Comparison of ENCODE assay signal across 17 cellular contexts in genomic region chr6:151350442-151351145, GRCh38. TPM values are rescaled to one million over a fixed set of nuclear protein-coding genes. Genes with fewer than 3 reads are reported as not detected.
A peak's percentile ranks its signal among the peaks of the same experiment; 100 is the strongest.
DNase-seq lines count a peak whose midpoint lies in the region; ATAC-seq and TF ChIP-seq lines count a peak whose summit lies in the region.
"Had no signal": no experiment of that assay in that cellular context is flagged by ENCODE, and none has a peak within 500 bp of the region (broad histone marks: within the 10 kb centered on the region; RNA-seq: fewer than 3 reads in every experiment).

No MANE protein-coding gene starts in this region.

- H3K4me3 Mint-ChIP-seq in glutamatergic neuron (ENCODE audit: unreplicated experiment) (peak overlapping the region; percentile 39), type B pancreatic cell (no peak overlapping the region)
- H3K4me3 Mint-ChIP-seq in CD4-positive, alpha-beta memory T cell, result no peak overlapping the region
- H3K4me3 Mint-ChIP-seq: CD4-positive, alpha-beta T cell had no signal

- peak; percentile 62 for DNase-seq in cardiac septum (ENCODE audit: low spot score)
- no peak for DNase-seq in Right ventricle myocardium inferior (ENCODE audit: missing footprints)
- no peak for DNase-seq in glutamatergic neuron
- no peak for DNase-seq in mucosa of descending colon
- DNase-seq in type B pancreatic cell (ENCODE audit: extremely low spot score, unreplicated experiment), result peak; percentile 48
- no peak for DNase-seq in CD4-positive, alpha-beta memory T cell
- DNase-seq in stimulated activated CD8-positive, alpha-beta memory T cell treated with anti-CD3 and anti-CD28 coated beads, Interleukin-4, amount 100 ng/mL, for 48 hours, result no peak
- DNase-seq in inferior parietal cortex (ENCODE audit: extremely low spot score), result no peak
- DNase-seq: CD4-positive, alpha-beta T cell; DMS153; GF-D8; GOT3; H7 had no signal

- no peak overlapping the region for H3K4me3 ChIP-seq in mucosa of descending colon
- no peak overlapping the region for H3K4me3 ChIP-seq in CD4-positive, alpha-beta memory T cell (ENCODE audit: low read length in 2 of 2)
- H3K4me3 ChIP-seq: A549 had no signal

- H3K27me3 Mint-ChIP-seq in glutamatergic neuron (ENCODE audit: unreplicated experiment) (peaks cover 7% of the 10 kb centered on the region), type B pancreatic cell (no peaks in the 10 kb centered on the region)
- H3K27me3 Mint-ChIP-seq in CD4-positive, alpha-beta memory T cell, result peaks cover 0 to 5% of the 10 kb centered on the region in 2 donors
- H3K27me3 Mint-ChIP-seq: CD4-positive, alpha-beta T cell had no signal

- no peaks in the 10 kb centered on the region for H3K4me1 ChIP-seq in mucosa of descending colon (ENCODE audit: low read depth)
- peaks cover 13% of the 10 kb centered on the region for H3K4me1 ChIP-seq in CD4-positive, alpha-beta memory T cell (ENCODE audit: insufficient read depth, low read length)
- H3K4me1 ChIP-seq: A549 had no signal

- ATAC-seq in Right ventricle myocardium inferior (no peak), mucosa of descending colon (peak; percentile 84)
- ATAC-seq: A549, HepG2 had no signal

- H3K9me3 Mint-ChIP-seq in glutamatergic neuron (ENCODE audit: unreplicated experiment), result peaks cover 15% of the 10 kb centered on the region
- no peaks in the 10 kb centered on the region for H3K9me3 Mint-ChIP-seq in type B pancreatic cell
- no peaks in the 10 kb centered on the region for H3K9me3 Mint-ChIP-seq in CD4-positive, alpha-beta memory T cell
- H3K9me3 Mint-ChIP-seq: CD4-positive, alpha-beta T cell had no signal

- POLR2A ChIA-PET in CD4-positive, alpha-beta memory T cell (lab: Charles Lee; ENCODE audit: partially characterized antibody), result interaction anchor here (1.2 kb wide), 2 partner anchors 27 to 102 kb away, joined by 4 read pairs; partner anchors contain the start of gene RMND1

- H3K9me3 ChIP-seq in mucosa of descending colon, result no peaks in the 10 kb centered on the region
- H3K9me3 ChIP-seq in CD4-positive, alpha-beta memory T cell (ENCODE audit: control insufficient read depth in 1 of 2, low read length in 2 of 2), result no peaks in the 10 kb centered on the region
- H3K9me3 ChIP-seq: A549 had no signal

- intact Hi-C loops in cardiac septum (cut with DNase I) (no loop called here), Right ventricle myocardium inferior (cut with DNase I) (no loop called here), mucosa of descending colon (cut with DNase I, micrococcal nuclease) (no loop called here)
- intact Hi-C loops in CD4-positive, alpha-beta memory T cell (cut with micrococcal nuclease), result no loop called here

- TF ChIP-seq CTCF in glutamatergic neuron (IDR thresholded peaks at IDR 0.05; ENCODE audit: partially characterized antibody, unreplicated experiment) (no peak), mucosa of descending colon (IDR thresholded peaks at IDR 0.05) (no peak), type B pancreatic cell (conservative IDR thresholded peaks at IDR 0.05) (no peak)

- H3K4me1 Mint-ChIP-seq in glutamatergic neuron (ENCODE audit: low read depth, unreplicated experiment), result peaks cover 8% of the 10 kb centered on the region
- H3K4me1 Mint-ChIP-seq in type B pancreatic cell (ENCODE audit: unreplicated experiment), result no peaks in the 10 kb centered on the region
- H3K4me1 Mint-ChIP-seq in CD4-positive, alpha-beta memory T cell, result no peaks in the 10 kb centered on the region

- peaks cover 21% of the 10 kb centered on the region for H3K36me3 Mint-ChIP-seq in glutamatergic neuron (ENCODE audit: unreplicated experiment)
- H3K36me3 Mint-ChIP-seq in type B pancreatic cell, result peaks cover 27% of the 10 kb centered on the region
- peaks cover 0 to 10% of the 10 kb centered on the region in 2 donors for H3K36me3 Mint-ChIP-seq in CD4-positive, alpha-beta memory T cell

- no peak overlapping the region for H3K27ac Mint-ChIP-seq in glutamatergic neuron (ENCODE audit: unreplicated experiment)
- H3K27ac Mint-ChIP-seq in type B pancreatic cell, result no peak overlapping the region
- peak overlapping the region in 1 of 7 donors; percentile 25 for H3K27ac Mint-ChIP-seq in CD4-positive, alpha-beta memory T cell
- H3K27ac Mint-ChIP-seq: CD4-positive, alpha-beta T cell had no signal

- CTCF ChIA-PET in CD4-positive, alpha-beta memory T cell (lab: Charles Lee; ENCODE audit: partially characterized antibody), result interaction anchor here (0.8 to 8.3 kb wide), 6 partner anchors 15 to 459 kb away, joined by 3 to 35 read pairs (median 3); no protein-coding TSS in a partner anchor

- no peaks in the 10 kb centered on the region for H3K36me3 ChIP-seq in mucosa of descending colon (ENCODE audit: low read depth)
- H3K36me3 ChIP-seq in CD4-positive, alpha-beta memory T cell (ENCODE audit: insufficient read depth, low read length), result no peaks in the 10 kb centered on the region

- no peak overlapping the region for H3K27ac ChIP-seq in CD4-positive, alpha-beta memory T cell (ENCODE audit: low read depth, low read length)
- H3K27ac ChIP-seq: 22Rv1, A549, C4-2B had no signal

- no peaks in the 10 kb centered on the region for H3K27me3 ChIP-seq in CD4-positive, alpha-beta memory T cell (ENCODE audit: insufficient read depth, low read length)

RNA-seq across cellular contexts. Expression of gene ZBTB2, which starts 40.8 kb away (rescaled TPM):
- total RNA-seq in cardiac septum (8.0 TPM), Right ventricle myocardium inferior (4.5 TPM), glutamatergic neuron (ENCODE audit: unreplicated experiment) (6.7 TPM), mucosa of descending colon (10 to 100 TPM in 2 of 3 donors, 1 to 10 TPM in 1; 8.1 to 13.3 (median 11.0) TPM), type B pancreatic cell (ENCODE audit: low replicate concordance) (13.5 and 14.8 TPM in 2 replicates)
- total RNA-seq in CD4-positive, alpha-beta memory T cell, result 10 to 100 TPM; 27.9 to 29.5 TPM
- 10 to 100 TPM; 19.6 to 25.5 TPM for polyA plus RNA-seq in CD4-positive, alpha-beta memory T cell

Comparison
In these comparisons a context has a peak if more than half of its experiments do, and no peak if none do; other contexts are left out.
1. DNase-seq: peak in cardiac septum (single experiment) and type B pancreatic cell (single experiment); none in Right ventricle myocardium inferior (single experiment), glutamatergic neuron (single experiment), mucosa of descending colon (0 of 3), CD4-positive, alpha-beta memory T cell (0 of 5), stimulated activated CD8-positive, alpha-beta memory T cell treated with anti-CD3 and anti-CD28 coated beads, Interleukin-4, amount 100 ng/mL, for 48 hours (single experiment) and inferior parietal cortex (single experiment).